Comparison of ENCODE assay signal across 8 cellular contexts in the genomic region with DNA sequence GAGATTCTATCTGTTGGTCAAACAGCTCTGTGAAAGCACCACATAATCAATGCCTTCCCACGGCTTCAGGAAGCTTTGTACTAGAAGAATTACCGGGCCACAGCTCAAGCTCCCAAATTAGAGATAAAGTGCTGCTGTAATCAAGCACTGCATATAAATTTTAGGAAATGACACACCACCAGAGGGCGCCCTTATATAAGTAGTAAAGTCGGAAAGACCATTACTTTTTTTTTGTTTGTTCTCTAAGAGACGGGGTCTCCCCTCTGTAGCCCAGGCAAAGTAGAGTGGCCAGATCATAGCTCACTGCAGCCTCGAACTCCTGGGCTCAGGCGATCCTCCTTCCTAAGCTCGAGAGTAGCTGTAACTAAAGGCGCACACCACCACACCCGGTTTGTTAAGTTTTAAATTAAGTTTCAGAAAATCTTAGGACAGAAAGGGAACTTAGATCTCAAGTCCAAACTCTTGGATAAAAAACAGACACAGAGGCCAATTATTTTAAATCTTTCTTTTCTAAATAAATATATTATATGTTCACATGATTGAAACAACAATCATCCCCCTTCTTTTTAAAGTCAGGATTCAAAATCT. TPM values are rescaled to one million over a fixed set of nuclear protein-coding genes. Genes with fewer than 3 reads are reported as not detected.
DNase-seq lines count a peak whose midpoint lies in the region; ATAC-seq and TF ChIP-seq lines count a peak whose summit lies in the region.

No MANE protein-coding gene starts in this region.

- no peaks in the 10 kb centered on the region for H3K79me1 ChIP-seq in trophoblast cell (ENCODE audit: low read length)

- H3K9me2 ChIP-seq in SK-N-SH: no peaks in the 10 kb centered on the region

- H3K79me2 ChIP-seq in SK-N-SH (ENCODE audit: insufficient read depth) (no peaks in the 10 kb centered on the region), trophoblast cell (ENCODE audit: control insufficient read depth, insufficient read depth, low read length, poor library complexity) (no peaks in the 10 kb centered on the region)

- H2BK12ac ChIP-seq in trophoblast cell (ENCODE audit: low read length): no peak overlapping the region

- TF ChIP-seq RAD21 in SK-N-SH (IDR thresholded peaks at IDR 0.05; ENCODE audit: low read length): peak; percentile 82

- no peak overlapping the region for H2BK120ac ChIP-seq in trophoblast cell (ENCODE audit: insufficient read depth, low read length, poor library complexity)

- H3K36me3 ChIP-seq in SK-N-SH (replicated peaks in 1 of 2; ENCODE audit: control insufficient read depth in 1 of 2, insufficient read depth in 2 of 2, low read length in 1 of 2) (no peaks in the 10 kb centered on the region), trophoblast cell (ENCODE audit: control insufficient read depth in 1 of 2, insufficient read depth in 2 of 2, low read length in 2 of 2) (no peaks in the 10 kb centered on the region), transverse colon (no peaks in the 10 kb centered on the region)

- no peak overlapping the region for H3K14ac ChIP-seq in trophoblast cell (ENCODE audit: low read length)

- H4K91ac ChIP-seq in trophoblast cell (ENCODE audit: low read depth, low read length): no peak overlapping the region

- peaks cover 0 to 7% of the 10 kb centered on the region in 2 experiments; a peak in 1 of 4 replicates for H3K4me1 ChIP-seq in SK-N-SH (ENCODE audit: control insufficient read depth in 1 of 2, insufficient read depth in 2 of 2, low read depth in 1 of 2, low read length in 1 of 2)
- no peaks in the 10 kb centered on the region for H3K4me1 ChIP-seq in trophoblast cell (ENCODE audit: control insufficient read depth in 1 of 2, insufficient read depth in 2 of 2, low read length in 2 of 2)
- peaks cover 0 to 38% (median 8%) of the 10 kb centered on the region in 4 donors for H3K4me1 ChIP-seq in transverse colon

- no peak for DNase-seq in AG04449 (ENCODE audit: low read depth, low spot score)
- DNase-seq in NCI-H1105 treated with DMSO at 0.1 percent for 48 hours (lab: John Stamatoyannopoulos, UW): peak; percentile 85
- DNase-seq in SK-N-SH: peak; percentile 62
- DNase-seq in activated naive CD4-positive, alpha-beta T cell treated with anti-CD3 and anti-CD28 coated beads, Interleukin-2, amount 50 U/mL, for 16 hours: peak; percentile 72
- DNase-seq in glomerular visceral epithelial cell (ENCODE audit: extremely low spot score): peak; percentile 74
- peak; percentile 71 to 91 for DNase-seq in trophoblast cell
- peak; percentile 75 for DNase-seq in transverse colon

- H2AFZ ChIP-seq in SK-N-SH (ENCODE audit: low read depth) (peak overlapping the region; percentile 72), trophoblast cell (ENCODE audit: insufficient read depth, low read length, poor library complexity) (no peak overlapping the region)

- H3K27ac ChIP-seq in SK-N-SH (ENCODE audit: low read depth in 2 of 2, low read length in 1 of 2) (no peak overlapping the region), trophoblast cell (ENCODE audit: low read depth, low read length) (no peak overlapping the region), transverse colon (no peak overlapping the region)

- H2BK5ac ChIP-seq in trophoblast cell (ENCODE audit: low read depth, low read length, poor library complexity): no peak overlapping the region

- WGBS in SK-N-SH (ENCODE audit: low lambda C conversion rate): 19% methylated on average over 10 of the region's 10 CpGs
- WGBS in trophoblast cell (ENCODE audit: extremely low coverage, insufficient coverage, insufficient read length): no CpG with 5 or more reads among the region's 10 CpGs
- 12 to 29% methylated on average over 4 to 10 of the region's 10 CpGs for WGBS in transverse colon (ENCODE audit: low coverage in 1 of 2), 2 donors

- H3K4me2 ChIP-seq in SK-N-SH (0 out of 2 replicates have a peak overlapping the region, but pooled peaks have one; percentile 20), trophoblast cell (ENCODE audit: low read length) (peak overlapping the region; percentile 30)

- no peaks in the 10 kb centered on the region for H3F3A ChIP-seq in SK-N-SH (replicated peaks; ENCODE audit: insufficient read depth)

- peak overlapping the region; percentile 24 for H3K4me3 ChIP-seq in AG04449 (ENCODE audit: low read depth, low read length)
- no peak overlapping the region; a peak in 1 of 4 replicates for H3K4me3 ChIP-seq in SK-N-SH (ENCODE audit: low read depth in 2 of 2, low read length in 1 of 2)
- H3K4me3 ChIP-seq in trophoblast cell (ENCODE audit: low read depth, low read length): no peak overlapping the region
- H3K4me3 ChIP-seq in transverse colon: peak overlapping the region in 1 of 4 donors; percentile 38

- H3K9me3 ChIP-seq in SK-N-SH (no peaks in the 10 kb centered on the region), trophoblast cell (ENCODE audit: insufficient read depth, low read depth, low read length) (no peaks in the 10 kb centered on the region), transverse colon (no peaks in the 10 kb centered on the region)

- peak overlapping the region; percentile 35 for H4K8ac ChIP-seq in trophoblast cell (ENCODE audit: low read depth, low read length)

- no peaks in the 10 kb centered on the region for H3K27me3 ChIP-seq in SK-N-SH (ENCODE audit: insufficient read depth)
- no peaks in the 10 kb centered on the region for H3K27me3 ChIP-seq in trophoblast cell (ENCODE audit: insufficient read depth, low read length)
- H3K27me3 ChIP-seq in transverse colon: no peaks in the 10 kb centered on the region

- H3K9ac ChIP-seq in SK-N-SH: no peak overlapping the region
- no peak overlapping the region for H3K9ac ChIP-seq in trophoblast cell (ENCODE audit: low read length)

- ATAC-seq in GM18909 (IDR thresholded peaks at IDR 0.05; ENCODE audit: poor library complexity, unreplicated experiment): peak; percentile 60

- no peak for TF ChIP-seq POLR2A in transverse colon (IDR thresholded peaks at IDR 0.05)

- no peak for TF ChIP-seq EP300 in SK-N-SH (IDR thresholded peaks at IDR 0.05; ENCODE audit: borderline replicate concordance in 1 of 2, low read depth in 1 of 2, low read length in 1 of 2)
- TF ChIP-seq EP300 in transverse colon (IDR thresholded peaks at IDR 0.05; ENCODE audit: low read depth): no peak

- no peak overlapping the region for H4K12ac ChIP-seq in trophoblast cell (ENCODE audit: low read depth, low read length)

- peak; percentile 52 for TF ChIP-seq CTCF in AG04449 (IDR thresholded peaks at IDR 0.05; ENCODE audit: insufficient read depth, low read length, missing control alignments)
- peak; percentile 78 for TF ChIP-seq CTCF in SK-N-SH (IDR thresholded peaks at IDR 0.05)
- peak; percentile 71 to 78 (median 74) for TF ChIP-seq CTCF in transverse colon (IDR thresholded peaks at IDR 0.05)

- no peak overlapping the region for H3K23ac ChIP-seq in trophoblast cell (ENCODE audit: low read length)

- CTCF ChIA-PET in AG04449 (lab: Yijun Ruan, JAX) (interaction anchor here (0.5 to 8.0 kb wide), 57 partner anchors 9 to 952 kb away, joined by 3 to 134 read pairs (median 5); a partner anchor contains a TSS), SK-N-SH (lab: Yijun Ruan, JAX) (interaction anchor here (0.6 to 5.7 kb wide), 83 partner anchors 8 to 1851 kb away, joined by 3 to 86 read pairs (median 4); a partner anchor contains a TSS)

- H4K20me1 ChIP-seq in SK-N-SH (ENCODE audit: insufficient read depth): no peaks in the 10 kb centered on the region

- H3K18ac ChIP-seq in trophoblast cell (ENCODE audit: low read length): no peak overlapping the region

- no peak overlapping the region for H3K4ac ChIP-seq in trophoblast cell (ENCODE audit: low read depth, low read length)

- POLR2A ChIA-PET in AG04449 (lab: Yijun Ruan, JAX): no interaction called here
- POLR2A ChIA-PET in SK-N-SH (lab: Yijun Ruan, JAX): interaction anchor here (0.6 to 1.0 kb wide), 3 partner anchors 21 to 149 kb away, joined by 3 to 4 read pairs (median 3); no protein-coding TSS in a partner anchor

- no peak overlapping the region for H2AK5ac ChIP-seq in trophoblast cell (ENCODE audit: low read length)

- in situ Hi-C loops in transverse colon (cut with MboI; ENCODE audit: low pct_ligation_motif_present in 1 of 4, low pct_unique_long_range_greater_than_20kb in 1 of 4, low sequenced_read_pairs in 3 of 4): loop anchor here in 1 of 4 donors (25.0 kb wide), 1 partner anchor 945 kb away; no protein-coding TSS in a partner anchor

- intact Hi-C loops in transverse colon (cut with DNase I; ENCODE audit: low total_unique reads): no loop called here

TF ChIP-seq in SK-N-SH, 30 proteins besides CTCF, POLR2A, EP300 and RAD21:
- peak; percentile 67 for TF ChIP-seq SMC3 (IDR thresholded peaks at IDR 0.05; ENCODE audit: low read depth, low read length)
- peak; percentile 24 for TF ChIP-seq CHD2 (IDR thresholded peaks at IDR 0.05; ENCODE audit: low read length, partially characterized antibody)
- no peak for TF ChIP-seq YY1 (IDR thresholded peaks at IDR 0.05; ENCODE audit: low read depth)
- TF ChIP-seq, protein P1, sequence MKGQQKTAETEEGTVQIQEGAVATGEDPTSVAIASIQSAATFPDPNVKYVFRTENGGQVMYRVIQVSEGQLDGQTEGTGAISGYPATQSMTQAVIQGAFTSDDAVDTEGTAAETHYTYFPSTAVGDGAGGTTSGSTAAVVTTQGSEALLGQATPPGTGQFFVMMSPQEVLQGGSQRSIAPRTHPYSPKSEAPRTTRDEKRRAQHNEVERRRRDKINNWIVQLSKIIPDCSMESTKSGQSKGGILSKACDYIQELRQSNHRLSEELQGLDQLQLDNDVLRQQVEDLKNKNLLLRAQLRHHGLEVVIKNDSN (IDR thresholded peaks at IDR 0.05; ENCODE audit: borderline replicate concordance, low read depth): no peak
- TF ChIP-seq GABPA (IDR thresholded peaks at IDR 0.05; ENCODE audit: low read depth): no peak
- 0 out of 2 replicates have a peak, but pooled peaks have one; percentile 15 for TF ChIP-seq MXI1 (IDR thresholded peaks at IDR 0.05; ENCODE audit: low read depth, low read length)
- TF ChIP-seq MEF2A (IDR thresholded peaks at IDR 0.05; ENCODE audit: borderline replicate concordance, low read depth): no peak
- no peak for TF ChIP-seq TAF1 (IDR thresholded peaks at IDR 0.05; ENCODE audit: borderline replicate concordance, low read depth, low read length)
- TF ChIP-seq RCOR1 (IDR thresholded peaks at IDR 0.05; ENCODE audit: low read length): 0 out of 2 replicates have a peak, but pooled peaks have one; percentile 49
- TF ChIP-seq JUND (IDR thresholded peaks at IDR 0.05): no peak
- TF ChIP-seq FOSL2 (IDR thresholded peaks at IDR 0.05; ENCODE audit: borderline replicate concordance, low read depth): no peak
- no peak for TF ChIP-seq GATA2 (CRISPR knock-in tag; IDR thresholded peaks at IDR 0.05)

RNA-seq across cellular contexts. Expression of a gene that starts 32.6 kb away (rescaled TPM):
- 65.0 and 91.7 TPM in 2 replicates for polyA plus RNA-seq in SK-N-SH (2012; rRNA removed)
- 87.4 and 92.1 TPM in 2 replicates for polyA plus RNA-seq in SK-N-SH (2012; cell fraction: cytosol; rRNA removed)
- polyA plus RNA-seq in SK-N-SH (2012; cell fraction: nucleus; rRNA removed): 20.3 and 45.9 TPM in 2 replicates
- 40.1 and 40.7 TPM in 2 replicates for polyA plus RNA-seq in trophoblast cell (2013)
- total RNA-seq in transverse colon: 10 to 100 TPM; 20.9 to 34.8 (median 29.9) TPM

RNA-seq across cellular contexts. Expression of a gene that starts 33.9 kb away (rescaled TPM):
- polyA plus RNA-seq in SK-N-SH (2012; rRNA removed): 4.4 and 4.5 TPM in 2 replicates
- polyA plus RNA-seq in SK-N-SH (2012; cell fraction: cytosol; rRNA removed): 4.8 and 6.4 TPM in 2 replicates
- polyA plus RNA-seq in SK-N-SH (2012; cell fraction: nucleus; rRNA removed): 1.5 and 3.1 TPM in 2 replicates
- 8.8 and 9.1 TPM in 2 replicates for polyA plus RNA-seq in trophoblast cell (2013)
- 1 to 10 TPM in 1 of 4 donors, under 1 TPM in 1, not detected in 2; 0.95 to 1.1 TPM for total RNA-seq in transverse colon
